In the genomic region with DNA sequence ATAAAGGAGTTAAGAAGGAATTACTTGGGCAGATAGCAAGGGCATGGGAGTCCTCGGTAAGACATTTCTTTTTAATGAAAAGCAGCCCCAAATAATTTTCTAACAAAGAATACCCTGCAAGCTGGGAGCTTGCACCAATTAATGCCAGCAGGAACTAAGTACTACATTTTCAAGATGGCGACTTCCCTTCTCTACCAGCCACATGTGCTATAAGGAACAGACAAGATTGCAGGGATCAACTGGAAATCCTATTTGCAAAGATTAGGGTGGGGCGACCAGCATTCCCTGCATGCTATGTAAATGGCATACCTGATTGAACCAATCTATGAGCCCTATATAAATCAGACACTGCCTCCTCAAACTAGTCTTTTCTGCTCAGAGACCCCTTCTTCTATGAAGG, we compare ENCODE assay signal across 28 cellular contexts.
"Had no signal": no experiment of that assay in that cellular context is flagged by ENCODE, and none has a peak within 500 bp of the region (broad histone marks: within the 10 kb centered on the region; RNA-seq: fewer than 3 reads in every experiment).

No MANE protein-coding gene starts in this region.

- H3K36me3 ChIP-seq: heart right ventricle, left ventricle myocardium inferior, pancreas, prostate gland, suprapubic skin, thoracic aorta, tibial artery, vagina had no signal

- H3K27me3 ChIP-seq: heart right ventricle, hepatocyte, pancreas, suprapubic skin, tibial artery, vagina had no signal

- H3K27ac ChIP-seq: heart right ventricle, hepatocyte, left ventricle myocardium inferior, pancreas, prostate gland, skin epidermis, suprapubic skin, thoracic aorta, tibial artery, vagina had no signal

- H3K27ac Mint-ChIP-seq: naive thymus-derived CD4-positive, alpha-beta T cell; natural killer cell treated with Interleukin-12 subunit alpha and Interleukin-12 subunit beta and Interleukin-15 and Interleukin-18, amount 100 ng/mL, for 72 hours; stimulated activated naive CD8-positive, alpha-beta T cell treated with anti-CD3 and anti-CD28 coated beads, Interleukin-15, Interleukin-2, amounts not matched to agents 100 ng/mL and 50 ng/mL, for 24 hours; type B pancreatic cell had no signal

- H2AFZ ChIP-seq: hepatocyte had no signal

- H3K79me2 ChIP-seq: hepatocyte had no signal

- ATAC-seq: heart right ventricle; mucosa of descending colon; naive thymus-derived CD4-positive, alpha-beta T cell; natural killer cell treated with Interleukin-12 subunit alpha and Interleukin-12 subunit beta and Interleukin-15 and Interleukin-18, amount 100 ng/mL, for 72 hours; pancreas; right cardiac atrium; sciatic nerve had no signal

- H3K36me3 Mint-ChIP-seq: naive thymus-derived CD4-positive, alpha-beta T cell; type B pancreatic cell had no signal

- H3K4me3 ChIP-seq: heart right ventricle, hepatocyte, left ventricle myocardium inferior, lung, mucosa of descending colon, pancreas, prostate gland, skin epidermis, suprapubic skin, thoracic aorta, tibial artery, vagina had no signal

- FAIRE-seq: pancreas had no signal

- DNase-seq: heart right ventricle; islet precursor cell; left ventricle myocardium inferior; midbrain; mucosa of descending colon; naive thymus-derived CD4-positive, alpha-beta T cell; nucleus accumbens; pancreas; posterior cingulate gyrus; retina; right cardiac atrium; stimulated activated CD4-positive, alpha-beta T cell treated with anti-CD3 and anti-CD28 coated beads, Interleukin-12 subunit alpha, Interleukin-12 subunit beta, amount 100 ng/mL, for 4 hours; stimulated activated CD4-positive, alpha-beta T cell treated with anti-CD3 and anti-CD28 coated beads, Interleukin-15, amount 100 ng/mL, for 24 hours; stimulated activated CD4-positive, alpha-beta T cell treated with anti-CD3 and anti-CD28 coated beads, Interleukin-2, amount 100 ng/mL, for 24 hours; stimulated activated CD4-positive, alpha-beta T cell treated with anti-CD3 and anti-CD28 coated beads, Interleukin-4, amount 100 ng/mL, for 1 hour; stimulated activated naive CD4-positive, alpha-beta T cell; tibial artery had no signal

- H3K9me3 Mint-ChIP-seq: type B pancreatic cell had no signal

- H3K4me3 Mint-ChIP-seq: naive thymus-derived CD4-positive, alpha-beta T cell; natural killer cell treated with Interleukin-12 subunit alpha and Interleukin-12 subunit beta and Interleukin-15 and Interleukin-18, amount 100 ng/mL, for 72 hours; stimulated activated naive CD8-positive, alpha-beta T cell treated with anti-CD3 and anti-CD28 coated beads, Interleukin-15, Interleukin-2, amounts not matched to agents 100 ng/mL and 50 ng/mL, for 24 hours; type B pancreatic cell had no signal

- H3K27me3 Mint-ChIP-seq: naive thymus-derived CD4-positive, alpha-beta T cell; natural killer cell treated with Interleukin-12 subunit alpha and Interleukin-12 subunit beta and Interleukin-15 and Interleukin-18, amount 100 ng/mL, for 72 hours; stimulated activated naive CD8-positive, alpha-beta T cell treated with anti-CD3 and anti-CD28 coated beads, Interleukin-15, Interleukin-2, amounts not matched to agents 100 ng/mL and 50 ng/mL, for 24 hours; type B pancreatic cell had no signal

- H3K4me2 ChIP-seq: hepatocyte had no signal

- H3K4me1 ChIP-seq: heart right ventricle, left ventricle myocardium inferior, pancreas, prostate gland, suprapubic skin, tibial artery, vagina had no signal

- H3K4me1 Mint-ChIP-seq: naive thymus-derived CD4-positive, alpha-beta T cell had no signal

- H3K9me3 ChIP-seq: heart right ventricle, left ventricle myocardium inferior, pancreas, prostate gland, suprapubic skin, thoracic aorta, tibial artery, vagina had no signal
